Comparison of ENCODE assay signal across 21 cellular contexts in genomic region chr15:44479343-44479742, GRCh38. TPM values are rescaled to one million over a fixed set of nuclear protein-coding genes. Genes with fewer than 3 reads are reported as not detected.
A peak's percentile ranks its signal among the peaks of the same experiment; 100 is the strongest.
DNase-seq lines count a peak whose midpoint lies in the region; ATAC-seq and TF ChIP-seq lines count a peak whose summit lies in the region.
"Had no signal": no experiment of that assay in that cellular context is flagged by ENCODE, and none has a peak within 500 bp of the region (broad histone marks: within the 10 kb centered on the region; RNA-seq: fewer than 3 reads in every experiment).

No MANE protein-coding gene starts in this region.

- no peaks in the 10 kb centered on the region for H3K9me3 Mint-ChIP-seq in activated T-cell treated with anti-CD3 and anti-CD28 coated beads, Interleukin-2, amount 50 U/mL, for 72 hours
- H3K9me3 Mint-ChIP-seq in activated T-cell treated with anti-CD3 and anti-CD28 coated beads, Interleukin-2, amount 50 U/mL, for 4 hours = no peaks in the 10 kb centered on the region
- no peaks in the 10 kb centered on the region for H3K9me3 Mint-ChIP-seq in WTC11
- H3K9me3 Mint-ChIP-seq in osteocyte (ENCODE audit: unreplicated experiment) = no peaks in the 10 kb centered on the region
- H3K9me3 Mint-ChIP-seq: CD4-positive, alpha-beta memory T cell; GM23338; H9; HFFc6 had no signal

- H3K4me3 ChIP-seq in HEK293 (ENCODE audit: low read depth, low read length) = no peak overlapping the region
- H3K4me3 ChIP-seq: A549, GM23338 had no signal

- no peak overlapping the region for H3K27ac ChIP-seq in HEK293 (ENCODE audit: extremely low read depth, low read depth, low read length)
- H3K27ac ChIP-seq: A549 had no signal

- CTCF ChIA-PET in HEK293 (lab: Yijun Ruan, JAX) = no interaction called here
- CTCF ChIA-PET in WTC11 (lab: Charles Lee) = no interaction called here

- H3K27me3 Mint-ChIP-seq in activated T-cell treated with anti-CD3 and anti-CD28 coated beads, Interleukin-2, amount 50 U/mL, for 72 hours (ENCODE audit: low read depth) = no peaks in the 10 kb centered on the region
- H3K27me3 Mint-ChIP-seq in activated T-cell treated with anti-CD3 and anti-CD28 coated beads, Interleukin-2, amount 50 U/mL, for 4 hours (ENCODE audit: low read depth) = no peaks in the 10 kb centered on the region
- H3K27me3 Mint-ChIP-seq in WTC11 (ENCODE audit: low read depth) (no peaks in the 10 kb centered on the region), osteocyte (ENCODE audit: unreplicated experiment) (no peaks in the 10 kb centered on the region)
- H3K27me3 Mint-ChIP-seq: CD4-positive, alpha-beta memory T cell had no signal

- POLR2A ChIA-PET in HEK293 (lab: Yijun Ruan, JAX) (no interaction called here), WTC11 (lab: Charles Lee) (no interaction called here)

- H3K9me3 ChIP-seq in HEK293 (ENCODE audit: control insufficient read depth, insufficient read depth, low read depth, low read length) = no peaks in the 10 kb centered on the region
- H3K9me3 ChIP-seq: A549 had no signal

- peaks cover 20% of the 10 kb centered on the region for H3K4me1 Mint-ChIP-seq in activated T-cell treated with anti-CD3 and anti-CD28 coated beads, Interleukin-2, amount 50 U/mL, for 72 hours (ENCODE audit: low read depth)
- H3K4me1 Mint-ChIP-seq in activated T-cell treated with anti-CD3 and anti-CD28 coated beads, Interleukin-2, amount 50 U/mL, for 4 hours (ENCODE audit: low read depth) = peaks cover 17% of the 10 kb centered on the region
- H3K4me1 Mint-ChIP-seq in WTC11 (0 out of 2 replicates have a peak, but pooled peaks cover 2% of the 10 kb centered on the region), osteocyte (ENCODE audit: unreplicated experiment) (no peaks in the 10 kb centered on the region)

- H3K27ac Mint-ChIP-seq in activated T-cell treated with anti-CD3 and anti-CD28 coated beads, Interleukin-2, amount 50 U/mL, for 72 hours = peak overlapping the region; percentile 10
- no peak overlapping the region for H3K27ac Mint-ChIP-seq in WTC11
- H3K27ac Mint-ChIP-seq in osteocyte (ENCODE audit: unreplicated experiment) = peak overlapping the region; percentile 50
- H3K27ac Mint-ChIP-seq: GM23338, HFFc6 had no signal

- H3K4me1 ChIP-seq in HEK293 (ENCODE audit: control insufficient read depth, insufficient read depth, low read length) = no peaks in the 10 kb centered on the region
- H3K4me1 ChIP-seq: A549 had no signal

- in situ Hi-C loops in G401 (cut with HindIII; ENCODE audit: low sequenced_read_pairs) = no loop called here

- DNase-seq in activated T-cell treated with anti-CD3 and anti-CD28 coated beads, Interleukin-2, amount 50 U/mL, for 72 hours = no peak
- no peak for DNase-seq in activated T-cell treated with anti-CD3 and anti-CD28 coated beads, Interleukin-2, amount 50 U/mL, for 4 hours
- DNase-seq in WTC11 (ENCODE audit: low spot score) = no peak
- no peak for DNase-seq in osteocyte (ENCODE audit: extremely low spot score, unreplicated experiment)
- no peak for DNase-seq in NCI-H524 treated with DMSO at 0.1 percent for 48 hours (lab: John Stamatoyannopoulos, UW)
- no peak for DNase-seq in G401 (ENCODE audit: low spot score)
- DNase-seq: 8988T; ACHN; C1 segment of cervical spinal cord; Calu3; CD4-positive, alpha-beta memory T cell; COR-L47; DMS53; DMS79 treated with DMSO at 0.1 percent for 48 hours; H9; HFFc6 had no signal

- TF ChIP-seq CTCF in HEK293 (tag by site-specific recombination; IDR thresholded peaks at IDR 0.05) = no peak
- no peak for TF ChIP-seq CTCF in WTC11 (IDR thresholded peaks at IDR 0.05)
- TF ChIP-seq CTCF in osteocyte (IDR thresholded peaks at IDR 0.05) = no peak

- H3K4me3 Mint-ChIP-seq in activated T-cell treated with anti-CD3 and anti-CD28 coated beads, Interleukin-2, amount 50 U/mL, for 72 hours = no peak overlapping the region
- H3K4me3 Mint-ChIP-seq in activated T-cell treated with anti-CD3 and anti-CD28 coated beads, Interleukin-2, amount 50 U/mL, for 4 hours = no peak overlapping the region
- H3K4me3 Mint-ChIP-seq in WTC11 (no peak overlapping the region), osteocyte (ENCODE audit: unreplicated experiment) (no peak overlapping the region)
- H3K4me3 Mint-ChIP-seq: CD4-positive, alpha-beta memory T cell; GM23338; H9; HFFc6 had no signal

- H3K36me3 ChIP-seq in HEK293 (ENCODE audit: control insufficient read depth in 2 of 2, insufficient read depth in 1 of 2, low read length in 2 of 2) = no peaks in the 10 kb centered on the region; a peak in 1 of 3 replicates

- no peaks in the 10 kb centered on the region for H3K36me3 Mint-ChIP-seq in activated T-cell treated with anti-CD3 and anti-CD28 coated beads, Interleukin-2, amount 50 U/mL, for 72 hours (ENCODE audit: insufficient read depth in 2 of 2)
- H3K36me3 Mint-ChIP-seq in activated T-cell treated with anti-CD3 and anti-CD28 coated beads, Interleukin-2, amount 50 U/mL, for 4 hours (ENCODE audit: insufficient read depth) = peaks cover 5% of the 10 kb centered on the region
- H3K36me3 Mint-ChIP-seq in WTC11 (no peaks in the 10 kb centered on the region; the same call in 1 of the 2 replicates), osteocyte (ENCODE audit: unreplicated experiment) (peaks cover 5% of the 10 kb centered on the region)

- no peak for ATAC-seq in activated T-cell treated with anti-CD3 and anti-CD28 coated beads, Interleukin-2, amount 50 U/mL, for 72 hours (replicated peaks in 1 of 2)
- no peak for ATAC-seq in activated T-cell treated with anti-CD3 and anti-CD28 coated beads, Interleukin-2, amount 50 U/mL, for 4 hours
- ATAC-seq in WTC11 (no peak), GM18868 (IDR thresholded peaks at IDR 0.05; ENCODE audit: unreplicated experiment) (no peak)
- ATAC-seq: A549, GM23338, HCT116 had no signal

TF ChIP-seq in HEK293, 187 proteins besides CTCF, POLR2A, EP300 and RAD21:
- TF ChIP-seq ZNF350 (tag by site-specific recombination; IDR thresholded peaks at IDR 0.05) (no peak), ZNF138 (tag by site-specific recombination; IDR thresholded peaks at IDR 0.05; ENCODE audit: borderline replicate concordance) (no peak), ZNF121 (tag by site-specific recombination; IDR thresholded peaks at IDR 0.05) (peak; percentile 51; the same call in 1 of the 2 replicates)
- TF ChIP-seq, protein P1, sequence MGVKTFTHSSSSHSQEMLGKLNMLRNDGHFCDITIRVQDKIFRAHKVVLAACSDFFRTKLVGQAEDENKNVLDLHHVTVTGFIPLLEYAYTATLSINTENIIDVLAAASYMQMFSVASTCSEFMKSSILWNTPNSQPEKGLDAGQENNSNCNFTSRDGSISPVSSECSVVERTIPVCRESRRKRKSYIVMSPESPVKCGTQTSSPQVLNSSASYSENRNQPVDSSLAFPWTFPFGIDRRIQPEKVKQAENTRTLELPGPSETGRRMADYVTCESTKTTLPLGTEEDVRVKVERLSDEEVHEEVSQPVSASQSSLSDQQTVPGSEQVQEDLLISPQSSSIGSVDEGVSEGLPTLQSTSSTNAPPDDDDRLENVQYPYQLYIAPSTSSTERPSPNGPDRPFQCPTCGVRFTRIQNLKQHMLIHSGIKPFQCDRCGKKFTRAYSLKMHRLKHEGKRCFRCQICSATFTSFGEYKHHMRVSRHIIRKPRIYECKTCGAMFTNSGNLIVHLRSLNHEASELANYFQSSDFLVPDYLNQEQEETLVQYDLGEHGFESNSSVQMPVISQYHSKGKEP (tag by site-specific recombination; IDR thresholded peaks at IDR 0.05) = no peak

TF ChIP-seq in WTC11, 78 proteins besides CTCF, POLR2A, EP300 and RAD21:
- TF ChIP-seq ZNF281 (CRISPR knock-in tag; IDR thresholded peaks at IDR 0.05) = no peak
- TF ChIP-seq ZNF121 (CRISPR knock-in tag; IDR thresholded peaks at IDR 0.05) = peak; percentile 91
- no peak for TF ChIP-seq FOXK1 (CRISPR knock-in tag; IDR thresholded peaks at IDR 0.05)
- TF ChIP-seq TEAD4 (CRISPR knock-in tag; IDR thresholded peaks at IDR 0.05) = no peak
- TF ChIP-seq NFYB (CRISPR knock-in tag; conservative IDR thresholded peaks at IDR 0.05; ENCODE audit: low read depth) = no peak

RNA-seq across cellular contexts. Expression of gene CTDSPL2, which starts 51.9 kb away (rescaled TPM):
- 10 to 100 TPM; 58.7 to 61.2 TPM for total RNA-seq in activated T-cell treated with anti-CD3 and anti-CD28 coated beads, Interleukin-2, amount 50 U/mL, for 72 hours
- 10 to 100 TPM; 46.8 to 52.3 (median 47.8) TPM for total RNA-seq in activated T-cell treated with anti-CD3 and anti-CD28 coated beads, Interleukin-2, amount 50 U/mL, for 4 hours
- total RNA-seq in WTC11 (2021) (56.8 to 65.2 TPM (median 61.8 TPM) in 3 replicates), osteocyte (53.3 and 53.7 TPM in 2 replicates)
- 52.2 and 132 TPM in 2 replicates for total RNA-seq in G401 (2014; rRNA removed; shearing (Covaris generic))

RNA-seq across cellular contexts. Expression of gene EIF3J, which starts 57.6 kb away (rescaled TPM):
- 10 to 100 TPM; 61.1 to 64.9 TPM for total RNA-seq in activated T-cell treated with anti-CD3 and anti-CD28 coated beads, Interleukin-2, amount 50 U/mL, for 72 hours
- total RNA-seq in activated T-cell treated with anti-CD3 and anti-CD28 coated beads, Interleukin-2, amount 50 U/mL, for 4 hours = 100 to 1,000 TPM; 197 to 214 (median 201) TPM
- total RNA-seq in WTC11 (2021) = 74.9 to 78.6 TPM (median 76.1 TPM) in 3 replicates
- 82.1 and 94.2 TPM in 2 replicates for total RNA-seq in osteocyte
- 77.0 and 101 TPM in 2 replicates for total RNA-seq in G401 (2014; rRNA removed; shearing (Covaris generic))
